In the genomic region with DNA sequence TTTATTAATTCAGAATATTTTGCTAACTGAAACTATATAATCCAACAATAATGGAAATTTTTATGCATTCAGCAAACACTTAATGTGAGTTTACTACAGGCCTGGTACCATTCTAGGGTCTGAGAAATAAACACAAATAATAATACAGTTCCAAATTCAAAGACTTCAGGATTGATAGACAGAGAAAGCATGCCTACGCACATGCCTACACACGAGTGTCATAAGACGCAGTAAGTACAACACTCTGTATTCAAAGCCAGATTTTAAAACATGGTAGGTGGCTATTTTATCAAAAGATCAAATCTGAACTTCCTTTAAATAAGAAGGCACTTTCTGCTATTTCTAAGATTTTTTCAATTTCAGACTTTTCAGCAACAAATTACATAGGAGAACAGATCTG, we compare ENCODE assay signal across 32 cellular contexts.
"Had no signal": no experiment of that assay in that cellular context is flagged by ENCODE, and none has a peak within 500 bp of the region (broad histone marks: within the 10 kb centered on the region; RNA-seq: fewer than 3 reads in every experiment).

No MANE protein-coding gene starts in this region.

- DNase-seq: Karpas-422, Kasumi-1, MG63, MM.1S, MV-4-11, NCI-H1048, NCI-H1092, NCI-H1092 treated with DMSO at 0.1 percent for 48 hours, NCI-H1105, NCI-H1105 treated with DMSO at 0.1 percent for 48 hours, NCI-H1417, NCI-H1417 treated with DMSO at 0.1 percent for 48 hours, NCI-H1436, NCI-H1436 treated with DMSO at 0.1 percent for 48 hours, NCI-H146, NCI-H187, NCI-H187 treated with DMSO at 0.1 percent for 48 hours, NCI-H1930, NCI-H2029, NCI-H2029 treated with DMSO at 0.1 percent for 48 hours, NCI-H2081, NCI-H2081 treated with DMSO at 0.1 percent for 48 hours, NCI-H2107, NCI-H2171, NCI-H2171 treated with DMSO at 0.1 percent for 48 hours, NCI-H2227 treated with DMSO at 0.1 percent for 48 hours, NCI-H226, NCI-H345, NCI-H446, NCI-H446 treated with DMSO at 0.1 percent for 48 hours, NCI-H510A had no signal

- H3K9me3 ChIP-seq: MG63 had no signal

- H3K9ac ChIP-seq: KMS-11 had no signal

- H3K27ac ChIP-seq: KMS-11 had no signal

- H3K36me3 ChIP-seq: MG63 had no signal

- H3K4me3 ChIP-seq: MG63 had no signal
